Comparison of ENCODE assay signal across 8 cellular contexts in genomic region chr15:99704444-99704838, GRCh38. TPM values are rescaled to one million over a fixed set of nuclear protein-coding genes. Genes with fewer than 3 reads are reported as not detected.
A peak's percentile ranks its signal among the peaks of the same experiment; 100 is the strongest.
DNase-seq lines count a peak whose midpoint lies in the region; ATAC-seq and TF ChIP-seq lines count a peak whose summit lies in the region.

No MANE protein-coding gene starts in this region.

- no peaks in the 10 kb centered on the region for H3K27me3 ChIP-seq in endocrine pancreas (ENCODE audit: control insufficient read depth, insufficient read depth, low read length)

- in situ Hi-C loops in SK-MEL-5 (cut with HindIII; ENCODE audit: low pct_unique_long_range_greater_than_20kb, low sequenced_read_pairs): no loop called here

- no peaks in the 10 kb centered on the region for H3K9me3 ChIP-seq in endocrine pancreas (ENCODE audit: control insufficient read depth, low read length)

- DNase-seq in AG09319 (ENCODE audit: extremely low read depth, low read depth) (peak; percentile 69), NCI-H1092 (lab: John Stamatoyannopoulos, UW) (peak; percentile 56), SK-MEL-5 (ENCODE audit: low read depth, low spot score) (peak; percentile 93), midbrain (lab: John Stamatoyannopoulos, UW) (peak; percentile 91), GOT3 (lab: John Stamatoyannopoulos, UW) (no peak)

- ATAC-seq in HG02759 (IDR thresholded peaks at IDR 0.05; ENCODE audit: unreplicated experiment): peak; percentile 76

- TF ChIP-seq CTCF in AG09319 (IDR thresholded peaks at IDR 0.05; ENCODE audit: low read depth, low read length): peak; percentile 65
- TF ChIP-seq CTCF in GM12874 (IDR thresholded peaks at IDR 0.05; ENCODE audit: insufficient read depth, low read depth, low read length): peak; percentile 46

- H3K4me3 ChIP-seq in endocrine pancreas (ENCODE audit: control insufficient read depth, insufficient read depth, low read length): peak overlapping the region; percentile 62

- H3K9ac ChIP-seq in endocrine pancreas (ENCODE audit: control insufficient read depth, insufficient read depth, low read length): no peak overlapping the region

- H3K4me1 ChIP-seq in endocrine pancreas (ENCODE audit: control insufficient read depth, insufficient read depth, low read length): peaks cover 9% of the 10 kb centered on the region

- no peaks in the 10 kb centered on the region for H3K36me3 ChIP-seq in endocrine pancreas (ENCODE audit: control insufficient read depth, insufficient read depth, low read length)

RNA-seq across cellular contexts. Expression of gene LYSMD4, which starts 28.8 kb away (rescaled TPM):
- total RNA-seq in SK-MEL-5 (2014; rRNA removed; shearing (Covaris generic)): 5.7 and 7.6 TPM in 2 replicates
- polyA plus RNA-seq in SK-MEL-5 (2015; cell fraction: cytosol; rRNA removed): 4.1 and 6.3 TPM in 2 replicates
- polyA plus RNA-seq in SK-MEL-5 (2015; cell fraction: nucleus; rRNA removed): 31.7 and 38.8 TPM in 2 replicates
